In genomic region chr4:23648846-23649596, GRCh38 we compare ENCODE assay signal across 24 cellular contexts.
A peak's percentile ranks its signal among the peaks of the same experiment; 100 is the strongest.
DNase-seq lines count a peak whose midpoint lies in the region; ATAC-seq and FAIRE-seq lines count a peak whose summit lies in the region.
"Had no signal": no experiment of that assay in that cellular context is flagged by ENCODE, and none has a peak within 500 bp of the region (broad histone marks: within the 10 kb centered on the region; RNA-seq: fewer than 3 reads in every experiment).

No MANE protein-coding gene starts in this region.

- H3K27me3 ChIP-seq in mucosa of rectum (ENCODE audit: control insufficient read depth in 2 of 2, insufficient read depth in 2 of 2, low read length in 2 of 2): no peaks in the 10 kb centered on the region
- H3K27me3 ChIP-seq: BE2C, BLaER1 had no signal

- H3K9ac ChIP-seq in mucosa of rectum (ENCODE audit: low read depth in 1 of 2, low read length in 2 of 2): no peak overlapping the region
- H3K9ac ChIP-seq: BLaER1 had no signal

- no peaks in the 10 kb centered on the region for H3K36me3 ChIP-seq in mucosa of rectum (ENCODE audit: control insufficient read depth in 2 of 2, insufficient read depth in 2 of 2, low read length in 2 of 2)
- H3K36me3 ChIP-seq: BE2C, BLaER1 had no signal

- peak; percentile 57 for FAIRE-seq in colon (lab: Jason Lieb, UNC)
- FAIRE-seq: A204.1, D721Med, G401.6, GM12891, GM18507 had no signal

- H3K9me3 ChIP-seq in mucosa of rectum (ENCODE audit: control insufficient read depth in 2 of 2, low read length in 2 of 2): no peaks in the 10 kb centered on the region
- H3K9me3 ChIP-seq: BE2C, BLaER1, Caco-2 had no signal

- H3K27ac ChIP-seq in mucosa of rectum (ENCODE audit: low read depth in 2 of 2, low read length in 2 of 2): peak overlapping the region; percentile 0 to 51
- H3K27ac ChIP-seq: BLaER1 had no signal

- DNase-seq in left colon: no peak
- DNase-seq in T-helper 9 cell: no peak
- DNase-seq in COR-L47 (lab: John Stamatoyannopoulos, UW): no peak
- DNase-seq in NCI-H774 (lab: John Stamatoyannopoulos, UW): no peak
- DNase-seq: 8988T; ACHN; BE2C; C1 segment of cervical spinal cord; Caco-2; Calu3; CD4-positive, alpha-beta memory T cell; CD4-positive, CD25-positive, alpha-beta regulatory T cell; CD8-positive, alpha-beta memory T cell; DMS79 treated with DMSO at 0.1 percent for 48 hours; GF-D8 had no signal

- H3K4me1 ChIP-seq in mucosa of rectum (ENCODE audit: control insufficient read depth in 2 of 2, insufficient read depth in 2 of 2, low read length in 2 of 2): peaks cover 0 to 6% of the 10 kb centered on the region in 2 donors
- H3K4me1 ChIP-seq: BE2C, BLaER1, Caco-2 had no signal

- intact Hi-C loops in left colon (cut with DNase I, micrococcal nuclease): no loop called here

- ATAC-seq in left colon (peak; percentile 96), GM18502 (IDR thresholded peaks at IDR 0.05; ENCODE audit: poor library complexity, unreplicated experiment) (no peak)

- H3K4me3 ChIP-seq in mucosa of rectum (ENCODE audit: low read length in 2 of 2): no peak overlapping the region
- H3K4me3 ChIP-seq: BLaER1 had no signal
